Comparison of ENCODE assay signal across 10 cellular contexts in genomic region chr19:11324748-11325389, GRCh38. TPM values are rescaled to one million over a fixed set of nuclear protein-coding genes. Genes with fewer than 3 reads are reported as not detected.
DNase-seq lines count a peak whose midpoint lies in the region; ATAC-seq, FAIRE-seq and TF ChIP-seq lines count a peak whose summit lies in the region.
"Had no signal": no experiment of that assay in that cellular context is flagged by ENCODE, and none has a peak within 500 bp of the region (broad histone marks: within the 10 kb centered on the region; RNA-seq: fewer than 3 reads in every experiment).

No MANE protein-coding gene starts in this region.

- peaks cover 31% of the 10 kb centered on the region for H3K4me1 Mint-ChIP-seq in activated T-helper 2 cell treated with anti-CD3 and anti-CD28 coated beads, Interferon-gamma antibody, Interleukin-2, Interleukin-4, amounts not matched to agents 10 μg/mL and 5 μg/mL and 100 μg/mL, durations not matched to agents 14 hours and 24 hours and 36 hours (ENCODE audit: low read depth)

- H3K27ac ChIP-seq in keratinocyte (ENCODE audit: control insufficient read depth, insufficient read depth, low read length) (peak overlapping the region; percentile 10), stomach (peak overlapping the region; percentile 22 to 90 (median 85))

- dilution Hi-C loops in keratinocyte (cut with MboI; ENCODE audit: extremely low pct_ligation_motif_present, low sequenced_read_pairs) = no loop called here

- no peaks in the 10 kb centered on the region for H3K9me3 Mint-ChIP-seq in activated T-helper 2 cell treated with anti-CD3 and anti-CD28 coated beads, Interferon-gamma antibody, Interleukin-2, Interleukin-4, amounts not matched to agents 10 μg/mL and 5 μg/mL and 100 μg/mL, durations not matched to agents 14 hours and 24 hours and 36 hours

- H3K4me3 ChIP-seq in keratinocyte (ENCODE audit: control insufficient read depth in 2 of 3, extremely low read depth in 1 of 3, insufficient read depth in 2 of 3, low read depth in 1 of 3, low read length in 3 of 3) (peak overlapping the region in 1 of 3 experiments; percentile 36), stomach (no peak overlapping the region)

- H4K20me1 ChIP-seq in keratinocyte (ENCODE audit: control insufficient read depth, extremely low read depth, insufficient read depth, low read length) = no peaks in the 10 kb centered on the region

- peak overlapping the region; percentile 61 for H3K4me2 ChIP-seq in keratinocyte (ENCODE audit: control insufficient read depth, extremely low read depth, insufficient read depth, low read depth, low read length)

- H3K4me1 ChIP-seq in keratinocyte (ENCODE audit: control insufficient read depth, extremely low read depth, insufficient read depth, low read length) (peaks cover 16% of the 10 kb centered on the region), stomach (peaks cover 22 to 54% (median 31%) of the 10 kb centered on the region in 4 donors)

- peak overlapping the region; percentile 60 for H3K4me3 Mint-ChIP-seq in activated T-helper 2 cell treated with anti-CD3 and anti-CD28 coated beads, Interferon-gamma antibody, Interleukin-2, Interleukin-4, amounts not matched to agents 10 μg/mL and 5 μg/mL and 100 μg/mL, durations not matched to agents 14 hours and 24 hours and 36 hours (ENCODE audit: low read depth)

- no peak overlapping the region for H3K9ac ChIP-seq in keratinocyte (ENCODE audit: control insufficient read depth, extremely low read depth, insufficient read depth, low read length)

- H3K36me3 ChIP-seq in keratinocyte (ENCODE audit: control insufficient read depth in 2 of 2, extremely low read depth in 1 of 2, insufficient read depth in 2 of 2, low read length in 2 of 2) (peaks cover 1 to 15% of the 10 kb centered on the region in 2 experiments), stomach (peaks cover 23 to 52% (median 50%) of the 10 kb centered on the region in 4 donors)

- WGBS in stomach, 5 donors = 57 to 64% (median 63%) methylated on average over 14 to 17 of the region's 17 CpGs

- peak; percentile 41 for DNase-seq in DMS 273 (lab: John Stamatoyannopoulos, UW; ENCODE audit: unreplicated experiment)
- DNase-seq in DMS 273 treated with DMSO at 0.1 percent for 48 hours (lab: John Stamatoyannopoulos, UW) = no peak
- DNase-seq in activated T-helper 2 cell treated with anti-CD3 and anti-CD28 coated beads, Interferon-gamma antibody, Interleukin-2, Interleukin-4, amounts not matched to agents 10 μg/mL and 5 μg/mL and 100 μg/mL, durations not matched to agents 14 hours and 24 hours and 36 hours (ENCODE audit: low spot score) = no peak
- DNase-seq in keratinocyte (ENCODE audit: low read depth, low spot score) = no peak
- no peak for DNase-seq in stomach
- no peak for DNase-seq in activated CD4-positive, CD25-positive, alpha-beta regulatory T cell treated with anti-CD3 and anti-CD28 coated beads, Interleukin-2, amount 50 U/mL, for 72 hours
- DNase-seq in GF-D8 (lab: John Stamatoyannopoulos, UW) = no peak

- H2AFZ ChIP-seq in keratinocyte (ENCODE audit: control insufficient read depth, low read length) = no peak overlapping the region

- H3K27me3 Mint-ChIP-seq in activated T-helper 2 cell treated with anti-CD3 and anti-CD28 coated beads, Interferon-gamma antibody, Interleukin-2, Interleukin-4, amounts not matched to agents 10 μg/mL and 5 μg/mL and 100 μg/mL, durations not matched to agents 14 hours and 24 hours and 36 hours (ENCODE audit: low read depth) = no peaks in the 10 kb centered on the region

- H3K9me3 ChIP-seq in keratinocyte (ENCODE audit: control insufficient read depth, low read depth, low read length) = no peaks in the 10 kb centered on the region
- no peaks in the 10 kb centered on the region for H3K9me3 ChIP-seq in stomach

- TF ChIP-seq CTCF in keratinocyte (optimal IDR thresholded peaks at IDR 0.05 in 1 of 3, IDR thresholded peaks at IDR 0.05 in 1 of 3, conservative IDR thresholded peaks at IDR 0.05 in 1 of 3; ENCODE audit: extremely low read depth in 1 of 3, insufficient read depth in 2 of 3, low read length in 3 of 3) (no peak), stomach (IDR thresholded peaks at IDR 0.05) (no peak)

- FAIRE-seq in keratinocyte (lab: Jason Lieb, UNC) = no peak
- FAIRE-seq: A204.1 had no signal

- intact Hi-C loops in activated T-helper 2 cell treated with anti-CD3 and anti-CD28 coated beads, Interferon-gamma antibody, Interleukin-2, Interleukin-4, amounts not matched to agents 10 μg/mL and 5 μg/mL and 100 μg/mL, durations not matched to agents 14 hours and 24 hours and 36 hours (cut with micrococcal nuclease) = no loop called here
- intact Hi-C loops in stomach (cut with DNase I; ENCODE audit: low total_unique reads) = no loop called here

- H3K9me1 ChIP-seq in keratinocyte (ENCODE audit: control insufficient read depth, extremely low read depth, insufficient read depth, low read length) = peaks cover 5% of the 10 kb centered on the region

- TF ChIP-seq POLR2A in stomach (IDR thresholded peaks at IDR 0.05) = no peak

- ATAC-seq in HG02571 (IDR thresholded peaks at IDR 0.05; ENCODE audit: unreplicated experiment) = no peak

- H3K79me2 ChIP-seq in keratinocyte (ENCODE audit: control insufficient read depth, insufficient read depth, low read length) = no peaks in the 10 kb centered on the region

- no peak for TF ChIP-seq EP300 in stomach (IDR thresholded peaks at IDR 0.05)

- H3K36me3 Mint-ChIP-seq in activated T-helper 2 cell treated with anti-CD3 and anti-CD28 coated beads, Interferon-gamma antibody, Interleukin-2, Interleukin-4, amounts not matched to agents 10 μg/mL and 5 μg/mL and 100 μg/mL, durations not matched to agents 14 hours and 24 hours and 36 hours (ENCODE audit: low read depth) = peaks cover 3% of the 10 kb centered on the region

- H3K27me3 ChIP-seq in keratinocyte (ENCODE audit: control insufficient read depth, extremely low read depth, insufficient read depth, low read length) (no peaks in the 10 kb centered on the region), stomach (no peaks in the 10 kb centered on the region)

- peak overlapping the region; percentile 87 for H3K27ac Mint-ChIP-seq in activated T-helper 2 cell treated with anti-CD3 and anti-CD28 coated beads, Interferon-gamma antibody, Interleukin-2, Interleukin-4, amounts not matched to agents 10 μg/mL and 5 μg/mL and 100 μg/mL, durations not matched to agents 14 hours and 24 hours and 36 hours

RNA-seq across cellular contexts. Expression of gene RAB3D, which starts 14.6 kb away (rescaled TPM):
- 9.3 and 11.6 TPM in 2 replicates for total RNA-seq in activated T-helper 2 cell treated with anti-CD3 and anti-CD28 coated beads, Interferon-gamma antibody, Interleukin-2, Interleukin-4, amounts not matched to agents 10 μg/mL and 5 μg/mL and 100 μg/mL, durations not matched to agents 14 hours and 24 hours and 36 hours
- polyA plus RNA-seq in keratinocyte (63.1 to 99.0 TPM (median 66.0 TPM) in 3 replicates), stomach (10 to 100 TPM; 14.1 to 25.7 (median 21.7) TPM)
- 16.6 TPM for polyA plus RNA-seq in keratinocyte (2011; ENCODE audit: low read depth)
- 58.8 and 83.8 TPM in 2 replicates for polyA plus RNA-seq in keratinocyte (2011; cell fraction: cytosol; rRNA removed)
- polyA plus RNA-seq in keratinocyte (2011; cell fraction: nucleus; rRNA removed) = 50.8 and 62.5 TPM in 2 replicates
- polyA plus RNA-seq in keratinocyte (2012; ENCODE audit: low replicate concordance) = 25.6 and 35.3 TPM in 2 replicates
- 235 to 417 TPM (median 372 TPM) in 3 replicates for polyA minus RNA-seq in keratinocyte
- polyA minus RNA-seq in keratinocyte (2011; cell fraction: cytosol; rRNA and poly(A)+ RNA removed) = 95.5 TPM
- 37.4 and 91.4 TPM in 2 replicates for polyA minus RNA-seq in keratinocyte (2011; cell fraction: nucleus; rRNA and poly(A)+ RNA removed)
- 10 to 100 TPM; 11.6 to 63.3 (median 16.3) TPM for total RNA-seq in stomach

RNA-seq across cellular contexts. Expression of gene TMEM205, which starts 21.2 kb away (rescaled TPM):
- total RNA-seq in activated T-helper 2 cell treated with anti-CD3 and anti-CD28 coated beads, Interferon-gamma antibody, Interleukin-2, Interleukin-4, amounts not matched to agents 10 μg/mL and 5 μg/mL and 100 μg/mL, durations not matched to agents 14 hours and 24 hours and 36 hours = 34.0 and 34.9 TPM in 2 replicates
- polyA plus RNA-seq in keratinocyte = 65.5 to 107 TPM (median 91.7 TPM) in 3 replicates
- 11.6 TPM for polyA plus RNA-seq in keratinocyte (2011; ENCODE audit: low read depth)
- 104 and 173 TPM in 2 replicates for polyA plus RNA-seq in keratinocyte (2011; cell fraction: cytosol; rRNA removed)
- polyA plus RNA-seq in keratinocyte (2011; cell fraction: nucleus; rRNA removed) = 138 and 164 TPM in 2 replicates
- 66.9 and 77.4 TPM in 2 replicates for polyA plus RNA-seq in keratinocyte (2012; ENCODE audit: low replicate concordance)
- polyA minus RNA-seq in keratinocyte = 59.6 to 78.6 TPM (median 77.0 TPM) in 3 replicates
- polyA minus RNA-seq in keratinocyte (2011; cell fraction: cytosol; rRNA and poly(A)+ RNA removed) = 63.3 TPM
- polyA minus RNA-seq in keratinocyte (2011; cell fraction: nucleus; rRNA and poly(A)+ RNA removed) = 21.9 and 24.1 TPM in 2 replicates
- total RNA-seq in stomach = 100 to 1,000 TPM in 2 of 5 donors, 10 to 100 TPM in 2, 1 to 10 TPM in 1; 5.8 to 117 (median 69.3) TPM
- 100 to 1,000 TPM in 1 of 3 donors, 10 to 100 TPM in 2; 58.2 to 169 (median 61.7) TPM for polyA plus RNA-seq in stomach

RNA-seq across cellular contexts. Expression of gene CCDC159, which starts 21.4 kb away (rescaled TPM):
- total RNA-seq in activated T-helper 2 cell treated with anti-CD3 and anti-CD28 coated beads, Interferon-gamma antibody, Interleukin-2, Interleukin-4, amounts not matched to agents 10 μg/mL and 5 μg/mL and 100 μg/mL, durations not matched to agents 14 hours and 24 hours and 36 hours = 14.6 and 16.3 TPM in 2 replicates
- 6.4 to 9.1 TPM (median 7.5 TPM) in 3 replicates for polyA plus RNA-seq in keratinocyte
- polyA plus RNA-seq in keratinocyte (2011; ENCODE audit: low read depth) = 7.4 TPM
- polyA plus RNA-seq in keratinocyte (2011; cell fraction: cytosol; rRNA removed) = 3.3 and 4.9 TPM in 2 replicates
- 26.4 and 27.5 TPM in 2 replicates for polyA plus RNA-seq in keratinocyte (2011; cell fraction: nucleus; rRNA removed)
- polyA plus RNA-seq in keratinocyte (2012; ENCODE audit: low replicate concordance) = 7.6 and 11.5 TPM in 2 replicates
- polyA minus RNA-seq in keratinocyte = 0.89 to 5.7 TPM (median 4.7 TPM) in 3 replicates
- 7.1 TPM for polyA minus RNA-seq in keratinocyte (2011; cell fraction: cytosol; rRNA and poly(A)+ RNA removed)
- 3.4 and 7.3 TPM in 2 replicates for polyA minus RNA-seq in keratinocyte (2011; cell fraction: nucleus; rRNA and poly(A)+ RNA removed)
- total RNA-seq in stomach = 10 to 100 TPM in 4 of 5 donors, 1 to 10 TPM in 1; 2.9 to 91.2 (median 20.3) TPM
- polyA plus RNA-seq in stomach = 10 to 100 TPM; 40.5 to 96.3 (median 70.0) TPM

RNA-seq across cellular contexts. Expression of gene TSPAN16, which starts 28.9 kb away (rescaled TPM):
- total RNA-seq in activated T-helper 2 cell treated with anti-CD3 and anti-CD28 coated beads, Interferon-gamma antibody, Interleukin-2, Interleukin-4, amounts not matched to agents 10 μg/mL and 5 μg/mL and 100 μg/mL, durations not matched to agents 14 hours and 24 hours and 36 hours = not detected in 2 replicates
- polyA plus RNA-seq in keratinocyte (not detected in 3 replicates), stomach (not detected)
- not detected for polyA plus RNA-seq in keratinocyte (2011; ENCODE audit: low read depth)
- polyA plus RNA-seq in keratinocyte (2011; cell fraction: cytosol; rRNA removed) = not detected in 2 replicates
- polyA plus RNA-seq in keratinocyte (2011; cell fraction: nucleus; rRNA removed) = not detected in 2 replicates
- polyA plus RNA-seq in keratinocyte (2012; ENCODE audit: low replicate concordance) = not detected in 2 replicates
- polyA minus RNA-seq in keratinocyte = not detected in 3 replicates
- polyA minus RNA-seq in keratinocyte (2011; cell fraction: cytosol; rRNA and poly(A)+ RNA removed) = not detected
- not detected in 2 replicates for polyA minus RNA-seq in keratinocyte (2011; cell fraction: nucleus; rRNA and poly(A)+ RNA removed)
- not detected for total RNA-seq in stomach
- total RNA-seq: myocyte had no signal

RNA-seq across cellular contexts. Expression of gene PLPPR2, which starts 30.4 kb away (rescaled TPM):
- 2.6 and 3.4 TPM in 2 replicates for total RNA-seq in activated T-helper 2 cell treated with anti-CD3 and anti-CD28 coated beads, Interferon-gamma antibody, Interleukin-2, Interleukin-4, amounts not matched to agents 10 μg/mL and 5 μg/mL and 100 μg/mL, durations not matched to agents 14 hours and 24 hours and 36 hours
- polyA plus RNA-seq in keratinocyte = 3.5 to 9.1 TPM (median 5.7 TPM) in 3 replicates
- polyA plus RNA-seq in keratinocyte (2011; ENCODE audit: low read depth) = 1.7 TPM
- 5.9 and 12.7 TPM in 2 replicates for polyA plus RNA-seq in keratinocyte (2011; cell fraction: cytosol; rRNA removed)
- 14.4 and 18.4 TPM in 2 replicates for polyA plus RNA-seq in keratinocyte (2011; cell fraction: nucleus; rRNA removed)
- 14.6 and 28.9 TPM in 2 replicates for polyA plus RNA-seq in keratinocyte (2012; ENCODE audit: low replicate concordance)
- polyA minus RNA-seq in keratinocyte = 5.0 to 12.7 TPM (median 7.2 TPM) in 3 replicates
- 15.7 TPM for polyA minus RNA-seq in keratinocyte (2011; cell fraction: cytosol; rRNA and poly(A)+ RNA removed)
- polyA minus RNA-seq in keratinocyte (2011; cell fraction: nucleus; rRNA and poly(A)+ RNA removed) = 5.4 and 7.9 TPM in 2 replicates
- 100 to 1,000 TPM in 1 of 5 donors, 10 to 100 TPM in 1, 1 to 10 TPM in 3; 6.1 to 364 (median 9.9) TPM for total RNA-seq in stomach
- polyA plus RNA-seq in stomach = 10 to 100 TPM in 1 of 3 donors, 1 to 10 TPM in 2; 6.4 to 15.2 (median 9.8) TPM
